In the genomic region with DNA sequence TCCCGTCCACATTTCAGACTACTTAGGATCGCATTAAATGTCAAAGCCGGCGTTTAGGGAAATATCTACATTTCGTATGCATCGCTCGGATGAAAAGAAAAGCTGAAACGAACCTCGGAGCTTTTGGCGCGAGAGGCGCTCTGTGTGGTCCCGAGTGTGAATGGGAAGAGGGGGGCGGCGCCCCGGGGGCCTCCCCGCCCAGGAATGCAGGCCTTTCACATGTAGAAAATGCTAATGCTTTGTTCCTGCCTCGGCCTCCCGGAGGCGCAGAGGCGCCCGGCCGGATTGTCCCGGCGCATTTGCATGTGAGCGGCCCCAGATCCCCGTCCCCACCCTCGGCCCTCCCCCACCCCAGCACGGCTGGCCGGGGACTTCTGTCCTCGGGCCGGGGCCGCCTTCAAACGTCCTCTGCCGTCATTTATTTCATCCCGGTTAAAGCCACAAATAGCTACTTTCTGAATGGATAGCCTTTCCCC, we compare ENCODE assay signal across 9 cellular contexts. TPM values are rescaled to one million over a fixed set of nuclear protein-coding genes. Genes with fewer than 3 reads are reported as not detected.
DNase-seq lines count a peak whose midpoint lies in the region; ATAC-seq and TF ChIP-seq lines count a peak whose summit lies in the region.
"Had no signal": no experiment of that assay in that cellular context is flagged by ENCODE, and none has a peak within 500 bp of the region (broad histone marks: within the 10 kb centered on the region; RNA-seq: fewer than 3 reads in every experiment).

No MANE protein-coding gene starts in this region.

- peak overlapping the region in 1 of 2 donors; percentile 69 for H3K27ac Mint-ChIP-seq in stimulated activated naive CD8-positive, alpha-beta T cell treated with anti-CD3 and anti-CD28 coated beads, Interleukin-15, amount 100 ng/mL, for 72 hours

- H3F3A ChIP-seq in PC-9 (ENCODE audit: insufficient read depth, low read depth), result no peaks in the 10 kb centered on the region

- H3K9me3 Mint-ChIP-seq in stimulated activated naive CD8-positive, alpha-beta T cell treated with anti-CD3 and anti-CD28 coated beads, Interleukin-15, amount 100 ng/mL, for 72 hours, result no peaks in the 10 kb centered on the region

- no TSS peak for BruUV-seq in PC-9 (replicated peaks; lab: Mats Ljungman, UMichigan)

- CTCF ChIA-PET in PC-9 (lab: Charles Lee), result interaction anchor here (0.6 kb wide), 2 partner anchors 158 to 318 kb away, joined by 4 to 5 read pairs; no protein-coding TSS in a partner anchor

- H3K4me2 ChIP-seq in PC-9, result peak overlapping the region; percentile 83

- H3K4me1 ChIP-seq in PC-9 (replicated peaks; ENCODE audit: insufficient read depth) (no peaks in the 10 kb centered on the region), left lung (peaks cover 5 to 16% of the 10 kb centered on the region in 2 donors)

- H3K9me2 ChIP-seq in PC-9 (ENCODE audit: insufficient read depth), result no peaks in the 10 kb centered on the region

- H3K27me3 ChIP-seq in PC-9 (ENCODE audit: insufficient read depth, low read depth), result no peaks in the 10 kb centered on the region
- H3K27me3 ChIP-seq in left lung, result peaks cover 0 to 8% of the 10 kb centered on the region in 2 donors

- intact Hi-C loops in PC-9 (cut with micrococcal nuclease; ENCODE audit: unreplicated experiment), result loop anchor here (2.0 to 10.0 kb wide), 2 partner anchors 48 to 124 kb away; no protein-coding TSS in a partner anchor
- intact Hi-C loops in left lung (cut with DNase I), result no loop called here

- H4K20me1 ChIP-seq in PC-9 (ENCODE audit: insufficient read depth), result no peaks in the 10 kb centered on the region

- DNase-seq in AG09309 (ENCODE audit: low read depth) (no peak), PC-9 (peak in 1 of 2 experiments; percentile 56), coronary artery (ENCODE audit: low spot score) (no peak), left lung (peak; percentile 66 to 89)
- no peak for DNase-seq in stimulated activated naive CD8-positive, alpha-beta T cell treated with anti-CD3 and anti-CD28 coated beads, Interleukin-15, amount 100 ng/mL, for 72 hours
- no peak for DNase-seq in NK-92 treated with Interleukin-12 subunit alpha and Interleukin-12 subunit beta, amount 100 ng/mL, for 24 hours (lab: John Stamatoyannopoulos, UW)

- peaks cover 6% of the 10 kb centered on the region for H3K4me1 Mint-ChIP-seq in stimulated activated naive CD8-positive, alpha-beta T cell treated with anti-CD3 and anti-CD28 coated beads, Interleukin-15, amount 100 ng/mL, for 72 hours

- H3K27me3 Mint-ChIP-seq in stimulated activated naive CD8-positive, alpha-beta T cell treated with anti-CD3 and anti-CD28 coated beads, Interleukin-15, amount 100 ng/mL, for 72 hours, result peaks cover 19% of the 10 kb centered on the region

- POLR2A ChIA-PET in PC-9 (lab: Charles Lee; ENCODE audit: unreplicated experiment), result interaction anchor here (0.6 kb wide), 1 partner anchor 863 kb away, joined by 3 read pairs; no protein-coding TSS in a partner anchor

- TF ChIP-seq CTCF in AG09309 (IDR thresholded peaks at IDR 0.05; ENCODE audit: control insufficient read depth, insufficient read depth, low read depth, low read length, missing control alignments) (peak; percentile 21), PC-9 (conservative IDR thresholded peaks at IDR 0.05) (no peak), coronary artery (IDR thresholded peaks at IDR 0.05) (no peak), left lung (IDR thresholded peaks at IDR 0.05) (no peak)

- H2AFZ ChIP-seq in PC-9, result peak overlapping the region; percentile 90

- H3K4me3 ChIP-seq in AG09309 (ENCODE audit: control insufficient read depth, low read depth, low read length), result peak overlapping the region; percentile 66
- H3K4me3 ChIP-seq in PC-9, result peak overlapping the region; percentile 65
- peak overlapping the region; percentile 74 for H3K4me3 ChIP-seq in coronary artery
- H3K4me3 ChIP-seq in left lung, result peak overlapping the region; percentile 55 to 58

- H3K9me3 ChIP-seq in PC-9 (ENCODE audit: insufficient read depth, low read depth) (no peaks in the 10 kb centered on the region), left lung (no peaks in the 10 kb centered on the region)

- H3K36me3 ChIP-seq in PC-9 (ENCODE audit: low read depth) (no peaks in the 10 kb centered on the region), left lung (peaks cover 0 to 4% of the 10 kb centered on the region in 2 donors)

- ATAC-seq in GM18511 (IDR thresholded peaks at IDR 0.05; ENCODE audit: unreplicated experiment) (peak; percentile 53), HG03039 (IDR thresholded peaks at IDR 0.05; ENCODE audit: unreplicated experiment) (peak; percentile 44), left lung (peak; percentile 89)
- peak; percentile 29 for ATAC-seq in stimulated activated naive CD8-positive, alpha-beta T cell treated with anti-CD3 and anti-CD28 coated beads, Interleukin-15, amount 100 ng/mL, for 72 hours

- H3K27ac ChIP-seq in PC-9 (no peak overlapping the region), coronary artery (no peak overlapping the region), left lung (peak overlapping the region; percentile 67 to 70)

- H3K79me2 ChIP-seq in PC-9 (ENCODE audit: low read depth), result no peaks in the 10 kb centered on the region

- H3K4me3 Mint-ChIP-seq in stimulated activated naive CD8-positive, alpha-beta T cell treated with anti-CD3 and anti-CD28 coated beads, Interleukin-15, amount 100 ng/mL, for 72 hours, result peak overlapping the region; percentile 87 to 88

RNA-seq across cellular contexts. Expression of a gene that starts 37.0 kb away (rescaled TPM):
- total RNA-seq in PC-9 (2021) (not detected in 2 replicates), left lung (1 to 10 TPM; 2.2 to 2.4 TPM)
- total RNA-seq: T-helper 2 cell treated with Interferon-gamma antibody and Interleukin-4, amounts not matched to agents 100 ng/mL and 5 ng/mL, for 36 hours had no signal

Comparison
In these comparisons a context has a peak if more than half of its experiments do, and no peak if none do; other contexts are left out.
1. DNase-seq: peak in left lung (2 of 2); none in AG09309 (single experiment), coronary artery (single experiment), stimulated activated naive CD8-positive, alpha-beta T cell treated with anti-CD3 and anti-CD28 coated beads, Interleukin-15, amount 100 ng/mL, for 72 hours (0 of 2) and NK-92 treated with Interleukin-12 subunit alpha and Interleukin-12 subunit beta, amount 100 ng/mL, for 24 hours (single experiment).
2. ATAC-seq: peak in every context shown above with its lines; median percentile 89 in left lung; 53 in GM18511; 44 in HG03039; 29 in stimulated activated naive CD8-positive, alpha-beta T cell treated with anti-CD3 and anti-CD28 coated beads, Interleukin-15, amount 100 ng/mL, for 72 hours.
3. H3K27ac ChIP-seq: peak in left lung (2 of 2); none in PC-9 (single experiment) and coronary artery (0 of 2).
4. Peak in every context shown above with its lines, with median percentiles within 50 percentile points of each other: H3K4me3 ChIP-seq.